Comparison of ENCODE assay signal across 1 cellular context in the genomic region with DNA sequence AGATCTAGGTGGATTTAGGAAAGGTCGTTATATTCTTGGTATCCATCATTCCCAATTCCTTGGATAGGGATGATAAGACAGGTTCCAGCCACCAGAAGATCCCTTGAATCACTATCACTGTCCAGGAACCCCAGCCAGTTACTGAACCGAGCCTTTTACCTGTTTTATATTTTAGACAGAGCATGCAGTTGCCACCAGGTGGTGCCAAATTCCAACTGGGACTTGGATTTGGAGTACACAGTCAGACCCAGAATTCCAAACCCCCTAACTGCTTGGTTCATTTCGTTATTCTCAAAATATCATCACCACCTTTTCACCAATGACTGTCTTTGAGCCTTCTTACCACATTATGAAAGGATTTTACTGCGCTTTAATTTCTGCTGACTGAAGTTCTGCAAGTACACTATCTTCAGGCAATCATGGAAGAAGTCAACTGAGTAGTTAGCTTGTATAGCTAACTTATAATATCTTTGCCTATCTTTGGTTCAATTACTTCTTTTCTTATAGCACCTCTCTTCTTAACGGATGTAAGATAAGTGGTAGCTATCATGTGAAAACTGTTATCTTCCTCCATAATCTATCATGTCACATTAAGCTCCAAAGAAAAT.
TF ChIP-seq lines count a peak whose summit lies in the region.

No MANE protein-coding gene starts in this region.

TF ChIP-seq in GM23338, 12 proteins besides CTCF, POLR2A, EP300 and RAD21 (continued from another document):
- TF ChIP-seq ZNF462 (CRISPR knock-in tag; IDR thresholded peaks at IDR 0.05) = no peak
- no peak for TF ChIP-seq STAT1 (IDR thresholded peaks at IDR 0.05; ENCODE audit: unreplicated experiment)
- no peak for TF ChIP-seq ETS1 (IDR thresholded peaks at IDR 0.05)
- TF ChIP-seq ZNF331 (CRISPR knock-in tag; IDR thresholded peaks at IDR 0.05; ENCODE audit: low read depth) = no peak
- no peak for TF ChIP-seq JUNB (IDR thresholded peaks at IDR 0.05; ENCODE audit: unreplicated experiment)
